1 cellular context compared by ENCODE assay signal in genomic region chr2:86275384-86275799, GRCh38.
TF ChIP-seq lines count a peak whose summit lies in the region.

No MANE protein-coding gene starts in this region.

TF ChIP-seq in H1, 55 proteins besides CTCF, POLR2A, EP300 and RAD21 (continued from another document):
- TF ChIP-seq, protein P1, sequence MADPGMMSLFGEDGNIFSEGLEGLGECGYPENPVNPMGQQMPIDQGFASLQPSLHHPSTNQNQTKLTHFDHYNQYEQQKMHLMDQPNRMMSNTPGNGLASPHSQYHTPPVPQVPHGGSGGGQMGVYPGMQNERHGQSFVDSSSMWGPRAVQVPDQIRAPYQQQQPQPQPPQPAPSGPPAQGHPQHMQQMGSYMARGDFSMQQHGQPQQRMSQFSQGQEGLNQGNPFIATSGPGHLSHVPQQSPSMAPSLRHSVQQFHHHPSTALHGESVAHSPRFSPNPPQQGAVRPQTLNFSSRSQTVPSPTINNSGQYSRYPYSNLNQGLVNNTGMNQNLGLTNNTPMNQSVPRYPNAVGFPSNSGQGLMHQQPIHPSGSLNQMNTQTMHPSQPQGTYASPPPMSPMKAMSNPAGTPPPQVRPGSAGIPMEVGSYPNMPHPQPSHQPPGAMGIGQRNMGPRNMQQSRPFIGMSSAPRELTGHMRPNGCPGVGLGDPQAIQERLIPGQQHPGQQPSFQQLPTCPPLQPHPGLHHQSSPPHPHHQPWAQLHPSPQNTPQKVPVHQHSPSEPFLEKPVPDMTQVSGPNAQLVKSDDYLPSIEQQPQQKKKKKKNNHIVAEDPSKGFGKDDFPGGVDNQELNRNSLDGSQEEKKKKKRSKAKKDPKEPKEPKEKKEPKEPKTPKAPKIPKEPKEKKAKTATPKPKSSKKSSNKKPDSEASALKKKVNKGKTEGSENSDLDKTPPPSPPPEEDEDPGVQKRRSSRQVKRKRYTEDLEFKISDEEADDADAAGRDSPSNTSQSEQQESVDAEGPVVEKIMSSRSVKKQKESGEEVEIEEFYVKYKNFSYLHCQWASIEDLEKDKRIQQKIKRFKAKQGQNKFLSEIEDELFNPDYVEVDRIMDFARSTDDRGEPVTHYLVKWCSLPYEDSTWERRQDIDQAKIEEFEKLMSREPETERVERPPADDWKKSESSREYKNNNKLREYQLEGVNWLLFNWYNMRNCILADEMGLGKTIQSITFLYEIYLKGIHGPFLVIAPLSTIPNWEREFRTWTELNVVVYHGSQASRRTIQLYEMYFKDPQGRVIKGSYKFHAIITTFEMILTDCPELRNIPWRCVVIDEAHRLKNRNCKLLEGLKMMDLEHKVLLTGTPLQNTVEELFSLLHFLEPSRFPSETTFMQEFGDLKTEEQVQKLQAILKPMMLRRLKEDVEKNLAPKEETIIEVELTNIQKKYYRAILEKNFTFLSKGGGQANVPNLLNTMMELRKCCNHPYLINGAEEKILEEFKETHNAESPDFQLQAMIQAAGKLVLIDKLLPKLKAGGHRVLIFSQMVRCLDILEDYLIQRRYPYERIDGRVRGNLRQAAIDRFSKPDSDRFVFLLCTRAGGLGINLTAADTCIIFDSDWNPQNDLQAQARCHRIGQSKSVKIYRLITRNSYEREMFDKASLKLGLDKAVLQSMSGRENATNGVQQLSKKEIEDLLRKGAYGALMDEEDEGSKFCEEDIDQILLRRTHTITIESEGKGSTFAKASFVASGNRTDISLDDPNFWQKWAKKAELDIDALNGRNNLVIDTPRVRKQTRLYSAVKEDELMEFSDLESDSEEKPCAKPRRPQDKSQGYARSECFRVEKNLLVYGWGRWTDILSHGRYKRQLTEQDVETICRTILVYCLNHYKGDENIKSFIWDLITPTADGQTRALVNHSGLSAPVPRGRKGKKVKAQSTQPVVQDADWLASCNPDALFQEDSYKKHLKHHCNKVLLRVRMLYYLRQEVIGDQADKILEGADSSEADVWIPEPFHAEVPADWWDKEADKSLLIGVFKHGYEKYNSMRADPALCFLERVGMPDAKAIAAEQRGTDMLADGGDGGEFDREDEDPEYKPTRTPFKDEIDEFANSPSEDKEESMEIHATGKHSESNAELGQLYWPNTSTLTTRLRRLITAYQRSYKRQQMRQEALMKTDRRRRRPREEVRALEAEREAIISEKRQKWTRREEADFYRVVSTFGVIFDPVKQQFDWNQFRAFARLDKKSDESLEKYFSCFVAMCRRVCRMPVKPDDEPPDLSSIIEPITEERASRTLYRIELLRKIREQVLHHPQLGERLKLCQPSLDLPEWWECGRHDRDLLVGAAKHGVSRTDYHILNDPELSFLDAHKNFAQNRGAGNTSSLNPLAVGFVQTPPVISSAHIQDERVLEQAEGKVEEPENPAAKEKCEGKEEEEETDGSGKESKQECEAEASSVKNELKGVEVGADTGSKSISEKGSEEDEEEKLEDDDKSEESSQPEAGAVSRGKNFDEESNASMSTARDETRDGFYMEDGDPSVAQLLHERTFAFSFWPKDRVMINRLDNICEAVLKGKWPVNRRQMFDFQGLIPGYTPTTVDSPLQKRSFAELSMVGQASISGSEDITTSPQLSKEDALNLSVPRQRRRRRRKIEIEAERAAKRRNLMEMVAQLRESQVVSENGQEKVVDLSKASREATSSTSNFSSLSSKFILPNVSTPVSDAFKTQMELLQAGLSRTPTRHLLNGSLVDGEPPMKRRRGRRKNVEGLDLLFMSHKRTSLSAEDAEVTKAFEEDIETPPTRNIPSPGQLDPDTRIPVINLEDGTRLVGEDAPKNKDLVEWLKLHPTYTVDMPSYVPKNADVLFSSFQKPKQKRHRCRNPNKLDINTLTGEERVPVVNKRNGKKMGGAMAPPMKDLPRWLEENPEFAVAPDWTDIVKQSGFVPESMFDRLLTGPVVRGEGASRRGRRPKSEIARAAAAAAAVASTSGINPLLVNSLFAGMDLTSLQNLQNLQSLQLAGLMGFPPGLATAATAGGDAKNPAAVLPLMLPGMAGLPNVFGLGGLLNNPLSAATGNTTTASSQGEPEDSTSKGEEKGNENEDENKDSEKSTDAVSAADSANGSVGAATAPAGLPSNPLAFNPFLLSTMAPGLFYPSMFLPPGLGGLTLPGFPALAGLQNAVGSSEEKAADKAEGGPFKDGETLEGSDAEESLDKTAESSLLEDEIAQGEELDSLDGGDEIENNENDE (IDR thresholded peaks at IDR 0.05; ENCODE audit: insufficient replicate concordance, low read length) = no peak
